ENCODE assay signal across 1 cellular context in genomic region chr16:10944249-10945064, GRCh38.
A peak's percentile ranks its signal among the peaks of the same experiment; 100 is the strongest.
TF ChIP-seq lines count a peak whose summit lies in the region.

Gene CLEC16A (plus strand): TSS chr16:10944564. CDS start chr16:10944718, 154 bp downstream.

TF ChIP-seq in K562, 482 proteins besides CTCF, POLR2A, EP300 and RAD21 (continued from another document and continues in another):
- TF ChIP-seq SREBF1 (IDR thresholded peaks at IDR 0.05; ENCODE audit: borderline replicate concordance, low read depth, low read length): peak; percentile 83; the same call in 1 of the 2 replicates
- no peak for TF ChIP-seq HMBOX1 (IDR thresholded peaks at IDR 0.05)
- peak; percentile 41; the same call in 1 of the 2 replicates for TF ChIP-seq C11orf30 (IDR thresholded peaks at IDR 0.05; ENCODE audit: low read depth)
- TF ChIP-seq MECOM (CRISPR knock-in tag; IDR thresholded peaks at IDR 0.05): no peak
- no peak for TF ChIP-seq MCM2 (IDR thresholded peaks at IDR 0.05; ENCODE audit: low read depth)
- TF ChIP-seq CBX3 (IDR thresholded peaks at IDR 0.05; ENCODE audit: borderline replicate concordance in 1 of 2, low read length in 2 of 2): peak in 1 of 2 experiments; percentile 19; a peak in 1 of 3 replicates
- peak; percentile 18 to 37; a peak in 1 of 4 replicates for TF ChIP-seq ZMIZ1 (IDR thresholded peaks at IDR 0.05; ENCODE audit: low read depth in 2 of 2, low read length in 2 of 2)
- no peak for TF ChIP-seq NFATC3 (IDR thresholded peaks at IDR 0.05)
- TF ChIP-seq HNRNPL (IDR thresholded peaks at IDR 0.05; ENCODE audit: low read depth, low read length): no peak
- peak; percentile 91; the same call in 1 of the 2 replicates for TF ChIP-seq ZNF644 (tag; IDR thresholded peaks at IDR 0.05; ENCODE audit: low read depth)
- no peak for TF ChIP-seq ZNF507 (tag; conservative IDR thresholded peaks at IDR 0.05)
- peak in 1 of 2 experiments; percentile 96 for TF ChIP-seq AFF1 (IDR thresholded peaks at IDR 0.05; ENCODE audit: low read depth in 1 of 2, partially characterized antibody in 2 of 2)
- TF ChIP-seq TCF7 (IDR thresholded peaks at IDR 0.05; ENCODE audit: borderline replicate concordance): no peak
- TF ChIP-seq ZFX (CRISPR knock-in tag; IDR thresholded peaks at IDR 0.05): peak; percentile 80
- peak; percentile 70 for TF ChIP-seq KDM5B (IDR thresholded peaks at IDR 0.05; ENCODE audit: insufficient replicate concordance, low read depth, low read length)
- no peak for TF ChIP-seq NR2F6 (CRISPR knock-in tag; IDR thresholded peaks at IDR 0.05)
- TF ChIP-seq NR2C2 (CRISPR knock-in tag; IDR thresholded peaks at IDR 0.05): peak; percentile 89
- TF ChIP-seq NR2C2 (tag; IDR thresholded peaks at IDR 0.05): peak; percentile 88
- no peak for TF ChIP-seq ZNF347 (CRISPR knock-in tag; IDR thresholded peaks at IDR 0.05; ENCODE audit: low read depth)
- no peak for TF ChIP-seq FOSL1 (tag; conservative IDR thresholded peaks at IDR 0.05)
- peak; percentile 91; the same call in 1 of the 2 replicates for TF ChIP-seq ESRRA (IDR thresholded peaks at IDR 0.05; ENCODE audit: borderline replicate concordance, low read depth)
- peak; percentile 34; the same call in 1 of the 2 replicates for TF ChIP-seq HDAC8 (tag; IDR thresholded peaks at IDR 0.05)
- TF ChIP-seq ZNF143 (CRISPR knock-in tag; IDR thresholded peaks at IDR 0.05): peak; percentile 100
- TF ChIP-seq SRF (CRISPR knock-in tag; IDR thresholded peaks at IDR 0.05): peak in 1 of 2 experiments; percentile 77; a peak in 1 of 4 replicates
- TF ChIP-seq KAT7 (CRISPR knock-in tag; IDR thresholded peaks at IDR 0.05; ENCODE audit: borderline replicate concordance): peak; percentile 78; the same call in 1 of the 2 replicates
- peak; percentile 85 for TF ChIP-seq SAP30 (IDR thresholded peaks at IDR 0.05; ENCODE audit: borderline replicate concordance, insufficient read depth, low read depth, low read length, poor library complexity, severe bottlenecking)
- TF ChIP-seq POLR2G (IDR thresholded peaks at IDR 0.05; ENCODE audit: low read depth, low read length): peak; percentile 88
- TF ChIP-seq POLR2AphosphoS5 (IDR thresholded peaks at IDR 0.05; ENCODE audit: control insufficient read depth, insufficient read depth, low read depth, low read length): peak; percentile 35; the same call in 1 of the 2 replicates
- peak; percentile 81; the same call in 1 of the 2 replicates for TF ChIP-seq RB1 (IDR thresholded peaks at IDR 0.05; ENCODE audit: low read depth)
- TF ChIP-seq TAF1 (IDR thresholded peaks at IDR 0.05; ENCODE audit: control insufficient read depth, extremely low read depth, insufficient read depth, low read length, severe bottlenecking): peak; percentile 59
- peak; percentile 85; the same call in 1 of the 2 replicates for TF ChIP-seq CTBP1 (IDR thresholded peaks at IDR 0.05; ENCODE audit: borderline replicate concordance)
- no peak for TF ChIP-seq MTF1 (CRISPR knock-in tag; IDR thresholded peaks at IDR 0.05; ENCODE audit: borderline replicate concordance)
- TF ChIP-seq ZNF589 (CRISPR knock-in tag; IDR thresholded peaks at IDR 0.05; ENCODE audit: low read depth): no peak
- peak; percentile 49; the same call in 1 of the 2 replicates for TF ChIP-seq NKRF (IDR thresholded peaks at IDR 0.05; ENCODE audit: borderline replicate concordance)
- peak; percentile 90 for TF ChIP-seq GABPA (tag; conservative IDR thresholded peaks at IDR 0.05; ENCODE audit: low read depth)
- TF ChIP-seq GATAD2A (IDR thresholded peaks at IDR 0.05): 0 out of 2 replicates have a peak, but pooled peaks have one; percentile 60
- TF ChIP-seq HMG20B (CRISPR knock-in tag; IDR thresholded peaks at IDR 0.05): no peak
- no peak for TF ChIP-seq RHOXF2B (CRISPR knock-in tag; conservative IDR thresholded peaks at IDR 0.05)
- TF ChIP-seq HNRNPK (IDR thresholded peaks at IDR 0.05; ENCODE audit: low read depth, low read length, poor library complexity, severe bottlenecking): peak; percentile 37
- no peak for TF ChIP-seq E2F5 (CRISPR knock-in tag; IDR thresholded peaks at IDR 0.05)
- peak; percentile 78; the same call in 1 of the 2 replicates for TF ChIP-seq ARID4B (CRISPR knock-in tag; IDR thresholded peaks at IDR 0.05)
- peak; percentile 92 for TF ChIP-seq ZNF766 (CRISPR knock-in tag; conservative IDR thresholded peaks at IDR 0.05)
- peak; percentile 56 to 57; a peak in 2 of 4 replicates for TF ChIP-seq SIN3A (IDR thresholded peaks at IDR 0.05; ENCODE audit: borderline replicate concordance in 2 of 2, control insufficient read depth in 1 of 2, low read depth in 2 of 2, low read length in 2 of 2)
- TF ChIP-seq KAT2B (IDR thresholded peaks at IDR 0.05; ENCODE audit: low read depth, low read length): peak; percentile 83
- no peak for TF ChIP-seq SMARCB1 (IDR thresholded peaks at IDR 0.05; ENCODE audit: insufficient read length, low read depth)
- 0 out of 2 replicates have a peak, but pooled peaks have one; percentile 6 for TF ChIP-seq TCF3 (CRISPR knock-in tag; IDR thresholded peaks at IDR 0.05)
- TF ChIP-seq SUPT5H (IDR thresholded peaks at IDR 0.05): peak; percentile 64; the same call in 1 of the 2 replicates
- TF ChIP-seq PHF8 (IDR thresholded peaks at IDR 0.05; ENCODE audit: borderline replicate concordance, low read length): peak; percentile 78; the same call in 1 of the 2 replicates
